Comparison of ENCODE assay signal across 24 cellular contexts in genomic region chr11:21402274-21402673, GRCh38.
"Had no signal": no experiment of that assay in that cellular context is flagged by ENCODE, and none has a peak within 500 bp of the region (broad histone marks: within the 10 kb centered on the region; RNA-seq: fewer than 3 reads in every experiment).

No MANE protein-coding gene starts in this region.

- H3K27ac Mint-ChIP-seq: dendritic cell treated with granulocyte-macrophage colony-stimulating factor and Interleukin-4, amounts not matched to agents 40 ng/mL and 50 ng/mL, for 4 days; effector memory CD8-positive, alpha-beta T cell; endodermal cell; mesothelial cell of epicardium had no signal

- ATAC-seq: effector memory CD8-positive, alpha-beta T cell; gastrocnemius medialis; heart right ventricle; left cardiac atrium; left lung; left ventricle myocardium superior; lower lobe of right lung; mucosa of descending colon had no signal

- H3K36me3 ChIP-seq: colonic mucosa, esophagus muscularis mucosa, gastrocnemius medialis, heart right ventricle, left lung, lower lobe of right lung had no signal

- FAIRE-seq: endometrium had no signal

- H3K4me1 ChIP-seq: colonic mucosa, gastrocnemius medialis, heart right ventricle, left lung, lower lobe of right lung had no signal

- DNase-seq: colonic mucosa; cortex of kidney; effector CD8-positive, alpha-beta T cell; effector memory CD8-positive, alpha-beta T cell; endodermal cell; erythroblast; foreskin melanocyte; gastrocnemius medialis; glutamatergic neuron; head of caudate nucleus; heart right ventricle; hippocampal formation; islet precursor cell; left cardiac atrium; left lung; left ventricle myocardium superior; lower lobe of right lung; mesenchymal stem cell; mucosa of descending colon had no signal

- H3K9me3 Mint-ChIP-seq: dendritic cell treated with granulocyte-macrophage colony-stimulating factor and Interleukin-4, amounts not matched to agents 40 ng/mL and 50 ng/mL, for 4 days; endodermal cell; mesothelial cell of epicardium had no signal

- H3K27me3 ChIP-seq: colonic mucosa, esophagus muscularis mucosa, gastrocnemius medialis, heart right ventricle, left lung had no signal

- H3K36me3 Mint-ChIP-seq: mesothelial cell of epicardium had no signal

- H3K27me3 Mint-ChIP-seq: dendritic cell treated with granulocyte-macrophage colony-stimulating factor and Interleukin-4, amounts not matched to agents 40 ng/mL and 50 ng/mL, for 4 days; effector memory CD8-positive, alpha-beta T cell had no signal

- H3K4me3 ChIP-seq: colonic mucosa, esophagus muscularis mucosa, gastrocnemius medialis, heart right ventricle, left lung, lower lobe of right lung, mucosa of descending colon had no signal

- H3K4me1 Mint-ChIP-seq: mesothelial cell of epicardium had no signal

- H3K9me3 ChIP-seq: colonic mucosa, esophagus muscularis mucosa, gastrocnemius medialis, heart right ventricle, left lung, lower lobe of right lung had no signal

- H3K27ac ChIP-seq: colonic mucosa, epithelial cell of prostate, esophagus muscularis mucosa, gastrocnemius medialis, heart right ventricle, left lung, lower lobe of right lung had no signal

- H3K4me3 Mint-ChIP-seq: dendritic cell treated with granulocyte-macrophage colony-stimulating factor and Interleukin-4, amounts not matched to agents 40 ng/mL and 50 ng/mL, for 4 days; effector memory CD8-positive, alpha-beta T cell; endodermal cell; mesothelial cell of epicardium had no signal
